16 cellular contexts compared by ENCODE assay signal in genomic region chr12:63982787-63983186, GRCh38.
"Had no signal": no experiment of that assay in that cellular context is flagged by ENCODE, and none has a peak within 500 bp of the region (broad histone marks: within the 10 kb centered on the region; RNA-seq: fewer than 3 reads in every experiment).

No MANE protein-coding gene starts in this region.

- H2AFZ ChIP-seq: neural progenitor cell, parathyroid adenoma had no signal

- H3K4me1 Mint-ChIP-seq: activated naive CD4-positive, alpha-beta T cell treated with anti-CD3 and anti-CD28 coated beads, Interleukin-2, amount 50 U/mL, for 24 hours had no signal

- ATAC-seq: effector memory CD8-positive, alpha-beta T cell; foreskin keratinocyte; T-helper 17 cell had no signal

- H3K4me1 ChIP-seq: neural progenitor cell, parathyroid adenoma, thyroid gland had no signal

- H3K27ac Mint-ChIP-seq: activated naive CD4-positive, alpha-beta T cell treated with anti-CD3 and anti-CD28 coated beads, Interleukin-2, amount 50 U/mL, for 24 hours; dendritic cell treated with granulocyte-macrophage colony-stimulating factor and Interleukin-4, amounts not matched to agents 40 ng/mL and 50 ng/mL, for 4 days; effector memory CD8-positive, alpha-beta T cell; neural progenitor cell; T-helper 17 cell had no signal

- H3K4me2 ChIP-seq: neural progenitor cell had no signal

- H3K27me3 Mint-ChIP-seq: dendritic cell treated with granulocyte-macrophage colony-stimulating factor and Interleukin-4, amounts not matched to agents 40 ng/mL and 50 ng/mL, for 4 days had no signal

- DNase-seq: activated CD4-positive, alpha-beta T cell treated with anti-CD3 and anti-CD28 coated beads, Interleukin-2, amount 50 U/mL, for 1 hour; activated CD4-positive, CD25-positive, alpha-beta regulatory T cell; amygdala; cerebellar nuclear complex; effector memory CD8-positive, alpha-beta T cell; foreskin keratinocyte; left ventricle myocardium inferior; mesendoderm; T-helper 17 cell; thyroid gland had no signal

- H3K4me3 ChIP-seq: left ventricle myocardium inferior, neural progenitor cell, skin epidermis, thyroid gland had no signal

- H3K9me3 ChIP-seq: left ventricle myocardium inferior, thyroid gland had no signal

- H3K36me3 Mint-ChIP-seq: activated naive CD4-positive, alpha-beta T cell treated with anti-CD3 and anti-CD28 coated beads, Interleukin-2, amount 50 U/mL, for 24 hours had no signal

- H3K36me3 ChIP-seq: left ventricle myocardium inferior, neural progenitor cell, thyroid gland had no signal

- H3K27ac ChIP-seq: epithelial cell of prostate, foreskin keratinocyte, left ventricle myocardium inferior, neural progenitor cell, parathyroid adenoma, thyroid gland had no signal

- H3K27me3 ChIP-seq: foreskin keratinocyte, neural progenitor cell, thyroid gland had no signal

- H3K9me3 Mint-ChIP-seq: activated naive CD4-positive, alpha-beta T cell treated with anti-CD3 and anti-CD28 coated beads, Interleukin-2, amount 50 U/mL, for 24 hours; dendritic cell treated with granulocyte-macrophage colony-stimulating factor and Interleukin-4, amounts not matched to agents 40 ng/mL and 50 ng/mL, for 4 days; effector memory CD8-positive, alpha-beta T cell; neural progenitor cell had no signal

- H3K4me3 Mint-ChIP-seq: activated naive CD4-positive, alpha-beta T cell treated with anti-CD3 and anti-CD28 coated beads, Interleukin-2, amount 50 U/mL, for 24 hours; dendritic cell treated with granulocyte-macrophage colony-stimulating factor and Interleukin-4, amounts not matched to agents 40 ng/mL and 50 ng/mL, for 4 days; effector memory CD8-positive, alpha-beta T cell; neural progenitor cell; T-helper 17 cell had no signal

- H3K9ac ChIP-seq: neural progenitor cell, parathyroid adenoma had no signal
